In genomic region chr12:120211243-120211903, GRCh38 we compare ENCODE assay signal across 1 cellular context.
TF ChIP-seq lines count a peak whose summit lies in the region.

No MANE protein-coding gene starts in this region.

TF ChIP-seq in GM12878, 131 proteins besides CTCF, POLR2A, EP300 and RAD21:
- no peak for TF ChIP-seq BCL11A (IDR thresholded peaks at IDR 0.05; ENCODE audit: low read depth, low read length)
- TF ChIP-seq PAX8 (IDR thresholded peaks at IDR 0.05) = no peak
- TF ChIP-seq CHD1 (IDR thresholded peaks at IDR 0.05; ENCODE audit: low read depth, low read length) = no peak
- TF ChIP-seq PRDM15 (CRISPR knock-in tag; IDR thresholded peaks at IDR 0.05) = no peak
- TF ChIP-seq GABPA (IDR thresholded peaks at IDR 0.05; ENCODE audit: low read depth) = no peak
- TF ChIP-seq FOXM1 (IDR thresholded peaks at IDR 0.05; ENCODE audit: low read depth, low read length) = no peak
- TF ChIP-seq SPI1 (IDR thresholded peaks at IDR 0.05; ENCODE audit: borderline replicate concordance, insufficient read depth, low read depth, low read length) = no peak
- TF ChIP-seq CBX5 (IDR thresholded peaks at IDR 0.05; ENCODE audit: low read depth) = no peak
- TF ChIP-seq MTA3 (IDR thresholded peaks at IDR 0.05; ENCODE audit: borderline replicate concordance, low read length) = no peak
- TF ChIP-seq POLR2AphosphoS2 (IDR thresholded peaks at IDR 0.05; ENCODE audit: low read depth, low read length) = no peak
- TF ChIP-seq HDAC6 (IDR thresholded peaks at IDR 0.05; ENCODE audit: unreplicated experiment) = no peak
- no peak for TF ChIP-seq RCOR1 (conservative IDR thresholded peaks at IDR 0.05; ENCODE audit: low read depth, low read length)
- no peak for TF ChIP-seq SIX5 (IDR thresholded peaks at IDR 0.05; ENCODE audit: low read depth, low read length, severe bottlenecking)
- no peak for TF ChIP-seq CEBPZ (IDR thresholded peaks at IDR 0.05; ENCODE audit: low read depth, low read length)
- TF ChIP-seq ATF2 (IDR thresholded peaks at IDR 0.05; ENCODE audit: low read length) = no peak
- no peak for TF ChIP-seq E2F4 (IDR thresholded peaks at IDR 0.05; ENCODE audit: low read depth, low read length)
- TF ChIP-seq ZBED1 (IDR thresholded peaks at IDR 0.05; ENCODE audit: borderline replicate concordance) = no peak
